1 cellular context compared by ENCODE assay signal in genomic region chr9:86337469-86338107, GRCh38.
TF ChIP-seq lines count a peak whose summit lies in the region.

No MANE protein-coding gene starts in this region.

TF ChIP-seq in GM23338, 12 proteins besides CTCF, POLR2A, EP300 and RAD21 (continued from another document):
- TF ChIP-seq ZNF462 (CRISPR knock-in tag; IDR thresholded peaks at IDR 0.05) (no peak), ZNF114 (CRISPR knock-in tag; IDR thresholded peaks at IDR 0.05) (no peak), ZNF331 (CRISPR knock-in tag; IDR thresholded peaks at IDR 0.05; ENCODE audit: low read depth) (no peak), NANOG (IDR thresholded peaks at IDR 0.05; ENCODE audit: borderline replicate concordance) (no peak), JUNB (IDR thresholded peaks at IDR 0.05; ENCODE audit: unreplicated experiment) (no peak), POLR2AphosphoS5 (IDR thresholded peaks at IDR 0.05; ENCODE audit: low read depth) (no peak), EZH2phosphoT487 (IDR thresholded peaks at IDR 0.05; ENCODE audit: unreplicated experiment) (no peak)
- TF ChIP-seq, protein P1, sequence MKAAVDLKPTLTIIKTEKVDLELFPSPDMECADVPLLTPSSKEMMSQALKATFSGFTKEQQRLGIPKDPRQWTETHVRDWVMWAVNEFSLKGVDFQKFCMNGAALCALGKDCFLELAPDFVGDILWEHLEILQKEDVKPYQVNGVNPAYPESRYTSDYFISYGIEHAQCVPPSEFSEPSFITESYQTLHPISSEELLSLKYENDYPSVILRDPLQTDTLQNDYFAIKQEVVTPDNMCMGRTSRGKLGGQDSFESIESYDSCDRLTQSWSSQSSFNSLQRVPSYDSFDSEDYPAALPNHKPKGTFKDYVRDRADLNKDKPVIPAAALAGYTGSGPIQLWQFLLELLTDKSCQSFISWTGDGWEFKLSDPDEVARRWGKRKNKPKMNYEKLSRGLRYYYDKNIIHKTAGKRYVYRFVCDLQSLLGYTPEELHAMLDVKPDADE (IDR thresholded peaks at IDR 0.05) = no peak
- TF ChIP-seq, protein P2, sequence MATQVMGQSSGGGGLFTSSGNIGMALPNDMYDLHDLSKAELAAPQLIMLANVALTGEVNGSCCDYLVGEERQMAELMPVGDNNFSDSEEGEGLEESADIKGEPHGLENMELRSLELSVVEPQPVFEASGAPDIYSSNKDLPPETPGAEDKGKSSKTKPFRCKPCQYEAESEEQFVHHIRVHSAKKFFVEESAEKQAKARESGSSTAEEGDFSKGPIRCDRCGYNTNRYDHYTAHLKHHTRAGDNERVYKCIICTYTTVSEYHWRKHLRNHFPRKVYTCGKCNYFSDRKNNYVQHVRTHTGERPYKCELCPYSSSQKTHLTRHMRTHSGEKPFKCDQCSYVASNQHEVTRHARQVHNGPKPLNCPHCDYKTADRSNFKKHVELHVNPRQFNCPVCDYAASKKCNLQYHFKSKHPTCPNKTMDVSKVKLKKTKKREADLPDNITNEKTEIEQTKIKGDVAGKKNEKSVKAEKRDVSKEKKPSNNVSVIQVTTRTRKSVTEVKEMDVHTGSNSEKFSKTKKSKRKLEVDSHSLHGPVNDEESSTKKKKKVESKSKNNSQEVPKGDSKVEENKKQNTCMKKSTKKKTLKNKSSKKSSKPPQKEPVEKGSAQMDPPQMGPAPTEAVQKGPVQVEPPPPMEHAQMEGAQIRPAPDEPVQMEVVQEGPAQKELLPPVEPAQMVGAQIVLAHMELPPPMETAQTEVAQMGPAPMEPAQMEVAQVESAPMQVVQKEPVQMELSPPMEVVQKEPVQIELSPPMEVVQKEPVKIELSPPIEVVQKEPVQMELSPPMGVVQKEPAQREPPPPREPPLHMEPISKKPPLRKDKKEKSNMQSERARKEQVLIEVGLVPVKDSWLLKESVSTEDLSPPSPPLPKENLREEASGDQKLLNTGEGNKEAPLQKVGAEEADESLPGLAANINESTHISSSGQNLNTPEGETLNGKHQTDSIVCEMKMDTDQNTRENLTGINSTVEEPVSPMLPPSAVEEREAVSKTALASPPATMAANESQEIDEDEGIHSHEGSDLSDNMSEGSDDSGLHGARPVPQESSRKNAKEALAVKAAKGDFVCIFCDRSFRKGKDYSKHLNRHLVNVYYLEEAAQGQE (IDR thresholded peaks at IDR 0.05; ENCODE audit: unreplicated experiment) = no peak
